In genomic region chr5:123088031-123088805, GRCh38 we compare ENCODE assay signal across 8 cellular contexts. TPM values are rescaled to one million over a fixed set of nuclear protein-coding genes. Genes with fewer than 3 reads are reported as not detected.
DNase-seq lines count a peak whose midpoint lies in the region; TF ChIP-seq lines count a peak whose summit lies in the region.

No MANE protein-coding gene starts in this region.

- H3K36me3 ChIP-seq in mesenchymal stem cell (ENCODE audit: control insufficient read depth in 1 of 2, insufficient read depth in 2 of 2, low read depth in 1 of 2, low read length in 2 of 2), result no peaks in the 10 kb centered on the region

- no peak overlapping the region for H3K27ac ChIP-seq in mesenchymal stem cell (ENCODE audit: low read length, poor library complexity, severe bottlenecking)

- H3K14ac ChIP-seq in mesenchymal stem cell (ENCODE audit: low read length in 2 of 2), result no peak overlapping the region

- no peak overlapping the region for H2AFZ ChIP-seq in mesenchymal stem cell (ENCODE audit: low read depth, low read length)

- 3% methylated on average over 42 of the region's 42 CpGs for WGBS in mesenchymal stem cell

- H2AK5ac ChIP-seq in mesenchymal stem cell (ENCODE audit: low read length, severe bottlenecking), result no peak overlapping the region

- no peak overlapping the region for H4K8ac ChIP-seq in mesenchymal stem cell (ENCODE audit: low read length)

- peak overlapping the region; percentile 58 for H3K9ac ChIP-seq in mesenchymal stem cell (ENCODE audit: low read length)

- no peaks in the 10 kb centered on the region for H3K9me3 ChIP-seq in mesenchymal stem cell (ENCODE audit: control insufficient read depth, low read length)

- no peak overlapping the region for H2BK15ac ChIP-seq in mesenchymal stem cell (ENCODE audit: low read depth, poor library complexity, severe bottlenecking)

- no peak overlapping the region for H2BK12ac ChIP-seq in mesenchymal stem cell (ENCODE audit: low read length in 2 of 2)

- H3K4me3 Mint-ChIP-seq in activated T-cell treated with anti-CD3 and anti-CD28 coated beads, Interleukin-2, amount 50 U/mL, for 24 hours, result peak overlapping the region; percentile 61
- peak overlapping the region; percentile 87 for H3K4me3 Mint-ChIP-seq in type B pancreatic cell

- no peak for DNase-seq in activated T-cell treated with anti-CD3 and anti-CD28 coated beads, Interleukin-2, amount 50 U/mL, for 24 hours
- DNase-seq in activated T-cell treated with anti-CD3 and anti-CD28 coated beads for 4 hours (no peak), choroid plexus epithelial cell (ENCODE audit: low read depth) (no peak), mesenchymal stem cell (peak; percentile 45), type B pancreatic cell (ENCODE audit: extremely low spot score, unreplicated experiment) (no peak), NCI-H1436 (lab: John Stamatoyannopoulos, UW) (no peak), GM19240 (ENCODE audit: insufficient read length, low spot score) (no peak), pons (ENCODE audit: low spot score) (no peak)

- no peaks in the 10 kb centered on the region for H3K79me1 ChIP-seq in mesenchymal stem cell (replicated peaks; ENCODE audit: low read length, poor library complexity, severe bottlenecking)

- H2BK120ac ChIP-seq in mesenchymal stem cell (ENCODE audit: low read depth, low read length), result no peak overlapping the region

- no peak overlapping the region for H3K4ac ChIP-seq in mesenchymal stem cell (ENCODE audit: low read depth in 1 of 2, low read length in 2 of 2)

- peak overlapping the region; percentile 44 for H3K27ac Mint-ChIP-seq in activated T-cell treated with anti-CD3 and anti-CD28 coated beads, Interleukin-2, amount 50 U/mL, for 24 hours
- peak overlapping the region; percentile 56 for H3K27ac Mint-ChIP-seq in type B pancreatic cell

- peaks cover 89% of the 10 kb centered on the region for H3K27me3 Mint-ChIP-seq in activated T-cell treated with anti-CD3 and anti-CD28 coated beads, Interleukin-2, amount 50 U/mL, for 24 hours
- peaks cover 94% of the 10 kb centered on the region for H3K27me3 Mint-ChIP-seq in type B pancreatic cell

- peaks cover 49 to 93% of the 10 kb centered on the region in 2 experiments for H3K27me3 ChIP-seq in mesenchymal stem cell (ENCODE audit: control insufficient read depth in 1 of 2, insufficient read depth in 1 of 2, low read length in 2 of 2)

- peaks cover 20% of the 10 kb centered on the region for H3K4me1 Mint-ChIP-seq in activated T-cell treated with anti-CD3 and anti-CD28 coated beads, Interleukin-2, amount 50 U/mL, for 24 hours (ENCODE audit: low read depth)
- H3K4me1 Mint-ChIP-seq in type B pancreatic cell (ENCODE audit: unreplicated experiment), result peaks cover 14% of the 10 kb centered on the region

- H3K18ac ChIP-seq in mesenchymal stem cell (ENCODE audit: low read depth in 1 of 2, low read length in 2 of 2), result no peak overlapping the region

- peaks cover 37% of the 10 kb centered on the region for H3K4me1 ChIP-seq in mesenchymal stem cell (ENCODE audit: control insufficient read depth, insufficient read depth, low read depth, low read length)

- no peak overlapping the region for H4K91ac ChIP-seq in mesenchymal stem cell (ENCODE audit: low read length)

- H3K23ac ChIP-seq in mesenchymal stem cell (ENCODE audit: low read length in 2 of 2), result peak overlapping the region in 1 of 2 experiments; percentile 67

- TF ChIP-seq CTCF in choroid plexus epithelial cell (conservative IDR thresholded peaks at IDR 0.05; ENCODE audit: low read depth, low read length) (no peak), type B pancreatic cell (conservative IDR thresholded peaks at IDR 0.05) (no peak)

- H3K4me3 ChIP-seq in choroid plexus epithelial cell (ENCODE audit: low read depth, low read length), result peak overlapping the region; percentile 46
- H3K4me3 ChIP-seq in mesenchymal stem cell (ENCODE audit: insufficient read depth in 1 of 2, low read depth in 1 of 2, low read length in 2 of 2), result peak overlapping the region; percentile 30 to 79

- no peak overlapping the region for H2BK5ac ChIP-seq in mesenchymal stem cell (ENCODE audit: low read depth, low read length, poor library complexity, severe bottlenecking)

- peak overlapping the region; percentile 63 for H3K4me2 ChIP-seq in mesenchymal stem cell (ENCODE audit: low read length, poor library complexity, severe bottlenecking)

- no peaks in the 10 kb centered on the region for H3K9me3 Mint-ChIP-seq in activated T-cell treated with anti-CD3 and anti-CD28 coated beads, Interleukin-2, amount 50 U/mL, for 24 hours
- H3K9me3 Mint-ChIP-seq in type B pancreatic cell, result no peaks in the 10 kb centered on the region

- no peaks in the 10 kb centered on the region for H3K36me3 Mint-ChIP-seq in activated T-cell treated with anti-CD3 and anti-CD28 coated beads, Interleukin-2, amount 50 U/mL, for 24 hours (ENCODE audit: low read depth)
- H3K36me3 Mint-ChIP-seq in type B pancreatic cell, result no peaks in the 10 kb centered on the region

RNA-seq across cellular contexts. Expression of gene PRDM6, which starts 0.8 kb away (rescaled TPM):
- polyA plus RNA-seq in mesenchymal stem cell (2013, experiment 1 of 2), result 0.21 TPM
- 0.15 TPM for polyA plus RNA-seq in mesenchymal stem cell (2013, experiment 2 of 2)
- 1.1 and 3.2 TPM in 2 replicates for total RNA-seq in type B pancreatic cell (ENCODE audit: low replicate concordance)

RNA-seq across cellular contexts. Expression of gene PPIC, which starts 51.7 kb away (rescaled TPM):
- 51.4 TPM for polyA plus RNA-seq in mesenchymal stem cell (2013, experiment 1 of 2)
- 54.3 TPM for polyA plus RNA-seq in mesenchymal stem cell (2013, experiment 2 of 2)
- total RNA-seq in type B pancreatic cell (ENCODE audit: low replicate concordance), result 23.4 and 57.7 TPM in 2 replicates
